8 cellular contexts compared by ENCODE assay signal in genomic region chr5:8340739-8341344, GRCh38.
DNase-seq lines count a peak whose midpoint lies in the region; ATAC-seq and TF ChIP-seq lines count a peak whose summit lies in the region.

No MANE protein-coding gene starts in this region.

- H3K27ac ChIP-seq in SK-N-SH (ENCODE audit: low read depth in 2 of 2, low read length in 1 of 2) (no peak overlapping the region), prostate gland (no peak overlapping the region)

- peak; percentile 73 for ATAC-seq in GM21360 (IDR thresholded peaks at IDR 0.05; ENCODE audit: unreplicated experiment)

- no peak for DNase-seq in AG04449 (ENCODE audit: low read depth, low spot score)
- DNase-seq in SK-N-SH: peak; percentile 26
- peak; percentile 37 for DNase-seq in kidney glomerular epithelial cell (lab: John Stamatoyannopoulos, UW)
- DNase-seq in MV-4-11 (lab: John Stamatoyannopoulos, UW): no peak
- no peak for DNase-seq in prostate gland (ENCODE audit: low spot score)
- no peak for DNase-seq in activated CD8-positive, alpha-beta memory T cell treated with anti-CD3 and anti-CD28 coated beads for 24 hours
- DNase-seq in HEK293T (ENCODE audit: extremely low spot score): no peak

- POLR2A ChIA-PET in AG04449 (lab: Yijun Ruan, JAX) (interaction anchor here (0.7 kb wide), 1 partner anchor 346 kb away, joined by 3 read pairs; no protein-coding TSS in a partner anchor), SK-N-SH (lab: Yijun Ruan, JAX) (no interaction called here), HEK293T (lab: Yijun Ruan, JAX) (no interaction called here)

- no peaks in the 10 kb centered on the region for H3K9me3 ChIP-seq in SK-N-SH
- H3K9me3 ChIP-seq in prostate gland: no peaks in the 10 kb centered on the region

- H3K9me2 ChIP-seq in SK-N-SH: no peaks in the 10 kb centered on the region

- no peak for TF ChIP-seq EP300 in SK-N-SH (IDR thresholded peaks at IDR 0.05; ENCODE audit: borderline replicate concordance in 1 of 2, low read depth in 1 of 2, low read length in 1 of 2)

- no peaks in the 10 kb centered on the region for H3K79me2 ChIP-seq in SK-N-SH (ENCODE audit: insufficient read depth)

- no peak for TF ChIP-seq POLR2A in prostate gland (IDR thresholded peaks at IDR 0.05)

- H3K4me3 ChIP-seq in AG04449 (ENCODE audit: low read depth, low read length) (no peak overlapping the region; the same call in 1 of the 2 replicates), SK-N-SH (ENCODE audit: low read depth in 2 of 2, low read length in 1 of 2) (no peak overlapping the region; a peak in 1 of 4 replicates), prostate gland (no peak overlapping the region)

- H3K36me3 ChIP-seq in SK-N-SH (replicated peaks in 1 of 2; ENCODE audit: control insufficient read depth in 1 of 2, insufficient read depth in 2 of 2, low read length in 1 of 2) (no peaks in the 10 kb centered on the region), prostate gland (no peaks in the 10 kb centered on the region)

- TF ChIP-seq CTCF in AG04449 (IDR thresholded peaks at IDR 0.05; ENCODE audit: insufficient read depth, low read length, missing control alignments): peak; percentile 42
- TF ChIP-seq CTCF in SK-N-SH (IDR thresholded peaks at IDR 0.05): peak; percentile 68
- peak in 2 of 4 experiments; percentile 16 to 40 for TF ChIP-seq CTCF in prostate gland (IDR thresholded peaks at IDR 0.05)

- H2AFZ ChIP-seq in SK-N-SH (ENCODE audit: low read depth): no peak overlapping the region

- TF ChIP-seq RAD21 in SK-N-SH (IDR thresholded peaks at IDR 0.05; ENCODE audit: low read length): peak; percentile 68

- H3K4me1 ChIP-seq in SK-N-SH (ENCODE audit: control insufficient read depth in 1 of 2, insufficient read depth in 2 of 2, low read depth in 1 of 2, low read length in 1 of 2) (no peaks in the 10 kb centered on the region; a peak in 1 of 4 replicates), prostate gland (replicated peaks) (no peaks in the 10 kb centered on the region)

- H4K20me1 ChIP-seq in SK-N-SH (ENCODE audit: insufficient read depth): no peaks in the 10 kb centered on the region

- no peaks in the 10 kb centered on the region for H3F3A ChIP-seq in SK-N-SH (replicated peaks; ENCODE audit: insufficient read depth)

- H3K27me3 ChIP-seq in SK-N-SH (ENCODE audit: insufficient read depth): no peaks in the 10 kb centered on the region
- H3K27me3 ChIP-seq in prostate gland (replicated peaks; ENCODE audit: insufficient read depth): no peaks in the 10 kb centered on the region

- no peak overlapping the region for H3K9ac ChIP-seq in SK-N-SH

- intact Hi-C loops in prostate gland (cut with DNase I): no loop called here

- peak overlapping the region; percentile 67 for H3K4me2 ChIP-seq in SK-N-SH

- 0% methylated on average over 1 of the region's 1 CpG for WGBS in SK-N-SH (ENCODE audit: low lambda C conversion rate)
- 12% methylated on average over 1 of the region's 1 CpG for WGBS in prostate gland

- CTCF ChIA-PET in AG04449 (lab: Yijun Ruan, JAX) (interaction anchor here (0.6 to 2.2 kb wide), 11 partner anchors 11 to 817 kb away, joined by 3 to 11 read pairs (median 3); no protein-coding TSS in a partner anchor), SK-N-SH (lab: Yijun Ruan, JAX) (interaction anchor here (1.0 to 2.4 kb wide), 11 partner anchors 12 to 866 kb away, joined by 3 to 11 read pairs (median 4); no protein-coding TSS in a partner anchor), HEK293T (lab: Yijun Ruan, JAX) (no interaction called here)

TF ChIP-seq in SK-N-SH, 30 proteins besides CTCF, POLR2A, EP300 and RAD21:
- TF ChIP-seq FOXM1 (IDR thresholded peaks at IDR 0.05; ENCODE audit: low read depth): no peak
- TF ChIP-seq SMC3 (IDR thresholded peaks at IDR 0.05; ENCODE audit: low read depth, low read length): peak; percentile 31; the same call in 1 of the 2 replicates

TF ChIP-seq in HEK293T, 16 proteins besides CTCF, POLR2A, EP300 and RAD21:
- no peak for TF ChIP-seq FOXM1 (IDR thresholded peaks at IDR 0.05; ENCODE audit: borderline replicate concordance)

Comparison
In these comparisons a context has a peak if more than half of its experiments do, and no peak if none do; other contexts are left out.
1. DNase-seq: peak in SK-N-SH (single experiment) and kidney glomerular epithelial cell (single experiment); none in AG04449 (single experiment), MV-4-11 (single experiment), prostate gland (single experiment), activated CD8-positive, alpha-beta memory T cell treated with anti-CD3 and anti-CD28 coated beads for 24 hours (single experiment) and HEK293T (single experiment).